ENCODE assay signal across 1 cellular context in the genomic region with DNA sequence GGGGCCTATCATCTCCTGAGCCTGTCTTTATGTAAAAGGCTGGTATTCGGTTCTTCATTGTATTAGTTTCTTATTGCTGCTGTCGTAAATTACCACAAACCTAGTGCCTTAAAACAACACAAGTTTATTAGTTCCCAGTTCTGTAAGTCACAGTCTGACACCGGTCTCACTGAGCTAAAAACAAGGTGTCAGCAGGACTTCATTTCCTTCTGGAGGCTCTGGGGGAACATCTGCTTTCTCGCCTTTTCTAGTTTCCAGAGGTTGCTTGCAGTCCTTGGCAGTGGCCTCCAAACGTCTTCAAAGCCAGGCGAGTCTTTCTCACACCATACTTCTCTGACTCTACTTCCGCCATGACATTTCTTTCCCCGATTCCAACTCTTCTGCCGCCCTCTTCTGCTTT.
TF ChIP-seq lines count a peak whose summit lies in the region.

No MANE protein-coding gene starts in this region.

TF ChIP-seq in WTC11, 78 proteins besides CTCF, POLR2A, EP300 and RAD21 (continued from another document):
- TF ChIP-seq HMGXB4 (CRISPR knock-in tag; IDR thresholded peaks at IDR 0.05) (no peak), ESRRA (CRISPR knock-in tag; IDR thresholded peaks at IDR 0.05; ENCODE audit: borderline replicate concordance) (no peak), ZBTB43 (CRISPR knock-in tag; IDR thresholded peaks at IDR 0.05) (no peak), ZNF416 (CRISPR knock-in tag; IDR thresholded peaks at IDR 0.05) (no peak)
